ENCODE assay signal across 8 cellular contexts in genomic region chr16:720990-721764, GRCh38.
DNase-seq lines count a peak whose midpoint lies in the region; ATAC-seq lines count a peak whose summit lies in the region.

TSS of gene ANTKMT (plus strand) at chr16:721146. CDS start at chr16:721275, 129 bp downstream.

- peak; percentile 92 for DNase-seq in AG08396 (ENCODE audit: low spot score)
- DNase-seq in NCI-H226, result peak; percentile 87
- peak; percentile 50 for DNase-seq in activated CD4-positive, alpha-beta T cell treated with anti-CD3 and anti-CD28 coated beads for 1 hour
- peak; percentile 90 for DNase-seq in kidney tubule cell (ENCODE audit: low spot score)
- DNase-seq in stimulated activated CD4-positive, alpha-beta T cell treated with anti-CD3 and anti-CD28 coated beads, Interleukin-1b, Interleukin-23, amount 100 ng/mL, for 4 hours (ENCODE audit: low read depth in 2 of 2), result peak; percentile 41 to 75

- ATAC-seq in GM18867 (IDR thresholded peaks at IDR 0.05; ENCODE audit: unreplicated experiment) (peak; percentile 72), HG03095 (IDR thresholded peaks at IDR 0.05; ENCODE audit: unreplicated experiment) (peak; percentile 44)

- peak within 1 kb of the TSS; percentile 96 for H3K27ac ChIP-seq in cingulate gyrus (ENCODE audit: low read depth, low read length)

Comparison
In these comparisons a context has a peak if more than half of its experiments do, and no peak if none do; other contexts are left out.
1. Peak in every context shown above with its lines: DNase-seq, ATAC-seq and H3K27ac ChIP-seq.